9 cellular contexts compared by ENCODE assay signal in the genomic region with DNA sequence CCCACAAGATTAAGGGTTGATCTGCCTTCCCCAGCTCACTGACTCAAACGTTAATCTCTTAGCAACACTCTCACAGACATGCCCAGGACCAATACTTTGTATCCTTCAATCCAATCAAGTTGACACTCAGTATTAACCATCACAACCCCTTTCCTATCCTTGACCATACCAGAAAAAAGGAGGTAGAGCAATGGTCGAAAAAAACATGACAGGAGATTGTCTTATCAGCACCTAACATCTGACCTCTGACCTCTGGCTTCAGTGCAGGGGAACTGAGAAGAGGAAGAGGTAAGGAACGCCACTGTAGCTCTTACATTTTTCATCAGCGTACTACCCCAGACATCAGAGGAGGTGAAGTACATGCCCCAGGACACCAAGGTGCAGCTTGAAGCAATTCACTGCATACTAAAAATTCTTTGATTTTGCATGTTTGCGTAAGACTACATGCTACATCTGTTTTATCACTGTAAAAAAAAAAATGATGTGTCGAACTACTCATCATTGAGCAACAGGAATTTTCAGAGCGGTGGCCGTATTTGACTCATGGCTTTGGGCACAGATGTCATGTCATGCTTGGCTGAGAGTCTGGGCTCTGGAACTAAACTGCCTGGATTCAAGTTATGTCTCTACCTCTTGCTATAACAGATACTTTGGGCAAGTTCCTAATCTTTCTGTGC.
A peak's percentile ranks its signal among the peaks of the same experiment; 100 is the strongest.
DNase-seq lines count a peak whose midpoint lies in the region; ATAC-seq lines count a peak whose summit lies in the region.
"Had no signal": no experiment of that assay in that cellular context is flagged by ENCODE, and none has a peak within 500 bp of the region (broad histone marks: within the 10 kb centered on the region; RNA-seq: fewer than 3 reads in every experiment).

No MANE protein-coding gene starts in this region.

- H3K79me1 ChIP-seq in neuronal stem cell (ENCODE audit: low read depth, low read length) = no peaks in the 10 kb centered on the region

- H3K23ac ChIP-seq in neuronal stem cell (ENCODE audit: low read depth, low read length, poor library complexity) = no peak overlapping the region

- H3K27ac Mint-ChIP-seq in activated CD4-positive, alpha-beta T cell treated with anti-CD3 and anti-CD28 coated beads, Interleukin-2, amount 10 ng/mL, durations not matched to agents 7 days and 5 days = peak overlapping the region; percentile 94
- peak overlapping the region; percentile 86 for H3K27ac Mint-ChIP-seq in central memory CD8-positive, alpha-beta T cell (ENCODE audit: low read depth)

- H3K4me2 ChIP-seq in neuronal stem cell (ENCODE audit: insufficient read depth, low read length, poor library complexity, severe bottlenecking) = no peak overlapping the region

- POLR2A ChIA-PET in activated CD4-positive, alpha-beta T cell treated with anti-CD3 and anti-CD28 coated beads, Interleukin-2, amount 10 ng/mL, durations not matched to agents 7 days and 5 days (lab: Charles Lee) = interaction anchor here (0.6 kb wide), 1 partner anchor 39 kb away, joined by 3 read pairs; no protein-coding TSS in a partner anchor

- CTCF ChIA-PET in activated CD4-positive, alpha-beta T cell treated with anti-CD3 and anti-CD28 coated beads, Interleukin-2, amount 10 ng/mL, durations not matched to agents 7 days and 5 days (lab: Charles Lee) = interaction anchor here (0.6 to 4.6 kb wide), 10 partner anchors 9 to 83 kb away, joined by 3 to 18 read pairs (median 6); no protein-coding TSS in a partner anchor

- H2AFZ ChIP-seq in neuronal stem cell (ENCODE audit: low read length) = no peak overlapping the region

- no peak overlapping the region for H4K8ac ChIP-seq in neuronal stem cell (ENCODE audit: low read depth, low read length)

- H3K4me1 ChIP-seq in stomach smooth muscle (ENCODE audit: control insufficient read depth, insufficient read depth, low read length) = peaks cover 4% of the 10 kb centered on the region
- peaks cover 0 to 6% of the 10 kb centered on the region in 2 donors for H3K4me1 ChIP-seq in neuronal stem cell (ENCODE audit: control insufficient read depth in 2 of 2, insufficient read depth in 1 of 2, low read depth in 1 of 2, low read length in 2 of 2)

- H2BK5ac ChIP-seq in neuronal stem cell (ENCODE audit: low read length) = no peak overlapping the region

- no peak overlapping the region for H2AK5ac ChIP-seq in neuronal stem cell (ENCODE audit: low read depth, low read length)

- no peak overlapping the region for H3K18ac ChIP-seq in neuronal stem cell (ENCODE audit: low read length)

- no peak for DNase-seq in activated CD4-positive, alpha-beta T cell treated with anti-CD3 and anti-CD28 coated beads, Interleukin-2, amount 10 ng/mL, durations not matched to agents 7 days and 5 days
- no peak for DNase-seq in activated CD4-positive, alpha-beta T cell treated with anti-CD3 and anti-CD28 coated beads for 1 hour
- DNase-seq in NCI-H82 treated with DMSO at 0.1 percent for 48 hours (lab: John Stamatoyannopoulos, UW; ENCODE audit: unreplicated experiment) (peak; percentile 20), superior temporal gyrus (ENCODE audit: extremely low spot score) (no peak), neuronal stem cell (ENCODE audit: low spot score) (no peak), NCI-H446 (lab: John Stamatoyannopoulos, UW) (no peak)
- DNase-seq in central memory CD8-positive, alpha-beta T cell (ENCODE audit: low spot score in 2 of 2) = no peak
- DNase-seq: occipital lobe had no signal

- H3K36me3 Mint-ChIP-seq in activated CD4-positive, alpha-beta T cell treated with anti-CD3 and anti-CD28 coated beads, Interleukin-2, amount 10 ng/mL, durations not matched to agents 7 days and 5 days (ENCODE audit: low read depth) = peaks cover 70% of the 10 kb centered on the region
- H3K36me3 Mint-ChIP-seq in central memory CD8-positive, alpha-beta T cell (ENCODE audit: insufficient read depth) = no peaks in the 10 kb centered on the region

- no peak overlapping the region for H2BK120ac ChIP-seq in neuronal stem cell (ENCODE audit: low read depth, low read length)

- H3K27me3 ChIP-seq in stomach smooth muscle (ENCODE audit: control insufficient read depth in 1 of 2, insufficient read depth in 2 of 2, low read length in 2 of 2) (no peaks in the 10 kb centered on the region), neuronal stem cell (ENCODE audit: control insufficient read depth in 3 of 3, insufficient read depth in 3 of 3, low read depth in 1 of 3, low read length in 3 of 3) (no peaks in the 10 kb centered on the region)

- no peak for ATAC-seq in central memory CD8-positive, alpha-beta T cell (replicated peaks; ENCODE audit: extremely low read depth, poor library complexity, severe bottlenecking)

- H3K9me3 ChIP-seq in stomach smooth muscle (ENCODE audit: control insufficient read depth in 2 of 2, low read length in 2 of 2) (no peaks in the 10 kb centered on the region), neuronal stem cell (replicated peaks in 1 of 2; ENCODE audit: control insufficient read depth in 2 of 2, insufficient read depth in 1 of 2, low read depth in 1 of 2, low read length in 2 of 2) (no peaks in the 10 kb centered on the region)

- no peaks in the 10 kb centered on the region for H3K27me3 Mint-ChIP-seq in activated CD4-positive, alpha-beta T cell treated with anti-CD3 and anti-CD28 coated beads, Interleukin-2, amount 10 ng/mL, durations not matched to agents 7 days and 5 days
- no peaks in the 10 kb centered on the region for H3K27me3 Mint-ChIP-seq in central memory CD8-positive, alpha-beta T cell

- H3K36me3 ChIP-seq in stomach smooth muscle (ENCODE audit: control insufficient read depth in 2 of 2, insufficient read depth in 2 of 2, low read length in 2 of 2) (no peaks in the 10 kb centered on the region), neuronal stem cell (replicated peaks in 1 of 2; ENCODE audit: control insufficient read depth in 2 of 2, insufficient read depth in 2 of 2, low read length in 2 of 2) (no peaks in the 10 kb centered on the region)

- no peak overlapping the region for H3K9ac ChIP-seq in stomach smooth muscle (ENCODE audit: low read length in 2 of 2)
- no peak overlapping the region for H3K9ac ChIP-seq in neuronal stem cell (ENCODE audit: low read depth, low read length, poor library complexity)

- peaks cover 36% of the 10 kb centered on the region for H3K9me3 Mint-ChIP-seq in activated CD4-positive, alpha-beta T cell treated with anti-CD3 and anti-CD28 coated beads, Interleukin-2, amount 10 ng/mL, durations not matched to agents 7 days and 5 days
- H3K9me3 Mint-ChIP-seq in central memory CD8-positive, alpha-beta T cell = no peaks in the 10 kb centered on the region

- peaks cover 80% of the 10 kb centered on the region for H3K4me1 Mint-ChIP-seq in activated CD4-positive, alpha-beta T cell treated with anti-CD3 and anti-CD28 coated beads, Interleukin-2, amount 10 ng/mL, durations not matched to agents 7 days and 5 days
- H3K4me1 Mint-ChIP-seq in central memory CD8-positive, alpha-beta T cell = peaks cover 31% of the 10 kb centered on the region

- no peak overlapping the region for H3K14ac ChIP-seq in neuronal stem cell (ENCODE audit: low read length)

- H3K27ac ChIP-seq in stomach smooth muscle (ENCODE audit: low read length) (peak overlapping the region; percentile 46), neuronal stem cell (replicated peaks; ENCODE audit: low read length) (no peak overlapping the region)

- WGBS in neuronal stem cell (ENCODE audit: extremely low coverage in 2 of 2, insufficient read length in 2 of 2, insufficient replicate concordance in 1 of 2), 2 donors = no CpG with 5 or more reads among the region's 8 CpGs

- H2BK12ac ChIP-seq in neuronal stem cell (ENCODE audit: low read length) = no peak overlapping the region

- no peak overlapping the region for H3K4ac ChIP-seq in neuronal stem cell (ENCODE audit: low read length)

- no peak overlapping the region for H2BK15ac ChIP-seq in neuronal stem cell (ENCODE audit: low read length)

- H4K91ac ChIP-seq in neuronal stem cell (ENCODE audit: low read depth, low read length, poor library complexity) = no peak overlapping the region

- H3K4me3 ChIP-seq in stomach smooth muscle (ENCODE audit: low read length in 2 of 2) (no peak overlapping the region), neuronal stem cell (ENCODE audit: low read length in 2 of 2) (no peak overlapping the region)

- H3K4me3 Mint-ChIP-seq in activated CD4-positive, alpha-beta T cell treated with anti-CD3 and anti-CD28 coated beads, Interleukin-2, amount 10 ng/mL, durations not matched to agents 7 days and 5 days = no peak overlapping the region
- H3K4me3 Mint-ChIP-seq in central memory CD8-positive, alpha-beta T cell = no peak overlapping the region
